21 cellular contexts compared by ENCODE assay signal in the genomic region with DNA sequence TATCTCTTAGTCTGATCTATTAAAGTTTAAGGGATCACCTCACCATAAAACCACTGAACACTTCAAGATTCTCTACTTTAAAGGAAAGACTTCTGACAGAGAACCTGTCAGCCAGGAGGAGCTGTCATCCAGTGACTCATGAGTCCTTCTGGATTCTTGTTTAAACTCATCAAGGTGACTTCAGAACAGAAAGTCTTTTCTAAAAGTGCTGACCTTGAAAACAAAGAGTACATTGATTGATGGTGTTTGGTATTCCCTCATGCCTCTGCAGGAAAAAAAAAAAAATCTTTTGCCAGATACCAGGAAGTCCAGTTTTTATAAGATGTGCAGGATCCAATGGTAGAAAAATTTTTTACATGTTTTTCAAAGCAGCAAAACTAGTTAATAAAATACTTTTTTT. TPM values are rescaled to one million over a fixed set of nuclear protein-coding genes. Genes with fewer than 3 reads are reported as not detected.
DNase-seq lines count a peak whose midpoint lies in the region; ATAC-seq, FAIRE-seq and TF ChIP-seq lines count a peak whose summit lies in the region.
"Had no signal": no experiment of that assay in that cellular context is flagged by ENCODE, and none has a peak within 500 bp of the region (broad histone marks: within the 10 kb centered on the region; RNA-seq: fewer than 3 reads in every experiment).

No MANE protein-coding gene starts in this region.

- H3K4me1 ChIP-seq in astrocyte (ENCODE audit: insufficient read depth, low read length) = peaks cover 19% of the 10 kb centered on the region
- no peaks in the 10 kb centered on the region for H3K4me1 ChIP-seq in prostate gland (replicated peaks)
- H3K4me1 ChIP-seq: ascending aorta had no signal

- no peaks in the 10 kb centered on the region for H3K79me2 ChIP-seq in astrocyte (ENCODE audit: insufficient read depth, low read length)

- H3K27me3 ChIP-seq in astrocyte (ENCODE audit: insufficient read depth, low read length) (no peaks in the 10 kb centered on the region), prostate gland (replicated peaks; ENCODE audit: insufficient read depth) (no peaks in the 10 kb centered on the region)
- H3K27me3 ChIP-seq: ascending aorta had no signal

- H3K4me3 ChIP-seq in astrocyte (ENCODE audit: insufficient read depth, low read depth, low read length) (no peak overlapping the region), prostate gland (no peak overlapping the region)
- H3K4me3 ChIP-seq: ascending aorta had no signal

- no peak for FAIRE-seq in astrocyte (lab: Jason Lieb, UNC)
- FAIRE-seq: kidney had no signal

- H3K4me1 Mint-ChIP-seq in astrocyte (ENCODE audit: low read depth, unreplicated experiment) = peaks cover 46% of the 10 kb centered on the region
- H3K4me1 Mint-ChIP-seq: CD8-positive, alpha-beta memory T cell had no signal

- intact Hi-C loops in prostate gland (cut with DNase I) = no loop called here

- H3K9me3 ChIP-seq in astrocyte (ENCODE audit: insufficient read depth, low read depth, low read length) (no peaks in the 10 kb centered on the region), prostate gland (no peaks in the 10 kb centered on the region)
- H3K9me3 ChIP-seq: ascending aorta had no signal

- H2AFZ ChIP-seq in astrocyte (ENCODE audit: low read depth, low read length) = no peak overlapping the region

- ATAC-seq in GM18868 (IDR thresholded peaks at IDR 0.05; ENCODE audit: unreplicated experiment) (peak; percentile 36), HG03139 (IDR thresholded peaks at IDR 0.05; ENCODE audit: unreplicated experiment) (no peak), GM21526 (IDR thresholded peaks at IDR 0.05; ENCODE audit: low FRiP score, unreplicated experiment) (no peak)
- ATAC-seq: activated T-cell treated with anti-CD3 and anti-CD28 coated beads, Interleukin-2, amount 50 U/mL, for 4 hours had no signal

- H3K27ac ChIP-seq in astrocyte (ENCODE audit: low read depth, low read length) (no peak overlapping the region), prostate gland (no peak overlapping the region)
- H3K27ac ChIP-seq: ascending aorta had no signal

- H4K20me1 ChIP-seq in astrocyte (ENCODE audit: insufficient read depth, low read length) = no peaks in the 10 kb centered on the region

- H3K36me3 Mint-ChIP-seq in astrocyte (ENCODE audit: low read depth, unreplicated experiment) = peaks cover 4% of the 10 kb centered on the region
- H3K36me3 Mint-ChIP-seq: CD8-positive, alpha-beta memory T cell had no signal

- peaks cover 2% of the 10 kb centered on the region for H3K9me3 Mint-ChIP-seq in astrocyte (ENCODE audit: unreplicated experiment)
- H3K9me3 Mint-ChIP-seq: activated T-cell treated with anti-CD3 and anti-CD28 coated beads, Interleukin-2, amount 50 U/mL, for 4 hours had no signal

- H3K4me3 Mint-ChIP-seq in astrocyte (ENCODE audit: unreplicated experiment) = no peak overlapping the region
- H3K4me3 Mint-ChIP-seq: activated T-cell treated with anti-CD3 and anti-CD28 coated beads, Interleukin-2, amount 50 U/mL, for 4 hours; CD8-positive, alpha-beta memory T cell; endodermal cell; nephron progenitor cell had no signal

- H3K36me3 ChIP-seq in astrocyte (ENCODE audit: insufficient read depth, low read length) (no peaks in the 10 kb centered on the region), prostate gland (no peaks in the 10 kb centered on the region)
- H3K36me3 ChIP-seq: ascending aorta had no signal

- H3K27me3 Mint-ChIP-seq in astrocyte (ENCODE audit: low read depth, unreplicated experiment) = no peaks in the 10 kb centered on the region

- no peak for TF ChIP-seq POLR2A in prostate gland (IDR thresholded peaks at IDR 0.05)

- peak overlapping the region; percentile 4 for H3K27ac Mint-ChIP-seq in astrocyte (ENCODE audit: unreplicated experiment)
- H3K27ac Mint-ChIP-seq: CD8-positive, alpha-beta memory T cell; endodermal cell had no signal

- H3K9ac ChIP-seq in astrocyte (ENCODE audit: low read length) = no peak overlapping the region

- TF ChIP-seq CTCF in astrocyte (IDR thresholded peaks at IDR 0.05; ENCODE audit: insufficient read depth, low read depth, low read length) (no peak), prostate gland (IDR thresholded peaks at IDR 0.05) (no peak)

- no peak overlapping the region for H3K4me2 ChIP-seq in astrocyte (ENCODE audit: low read length)

- peak; percentile 29 for DNase-seq in astrocyte (ENCODE audit: low read depth)
- peak; percentile 28 for DNase-seq in glomerular visceral epithelial cell (ENCODE audit: extremely low spot score)
- peak; percentile 40 for DNase-seq in prostate gland (ENCODE audit: low spot score)
- no peak for DNase-seq in OCI-M2 (lab: John Stamatoyannopoulos, UW; ENCODE audit: unreplicated experiment)
- no peak for DNase-seq in stimulated activated CD4-positive, alpha-beta T cell treated with anti-CD3 and anti-CD28 coated beads, Interleukin-1b, Interleukin-23, amount 100 ng/mL, for 48 hours
- DNase-seq: activated naive CD4-positive, alpha-beta T cell treated with anti-CD3 and anti-CD28 coated beads, Interleukin-2, amount 50 U/mL, for 16 hours; activated T-cell treated with anti-CD3 and anti-CD28 coated beads, Interleukin-2, amount 50 U/mL, for 4 hours; CD8-positive, alpha-beta memory T cell; endodermal cell; GOT3; hippocampal formation; kidney; NCI-H1417 treated with DMSO at 0.1 percent for 48 hours; NCI-H2171; nephron progenitor cell; substantia nigra had no signal

RNA-seq across cellular contexts. Expression of a gene that starts 12.3 kb away (rescaled TPM):
- total RNA-seq in astrocyte = 154 and 168 TPM in 2 replicates
- 10 to 100 TPM; 19.5 to 63.2 TPM for total RNA-seq in prostate gland
- total RNA-seq: OCI-LY7 had no signal

Comparison
In these comparisons a context has a peak if more than half of its experiments do, and no peak if none do; other contexts are left out.
1. DNase-seq: peak in astrocyte (single experiment), glomerular visceral epithelial cell (single experiment) and prostate gland (single experiment); none in OCI-M2 (single experiment) and stimulated activated CD4-positive, alpha-beta T cell treated with anti-CD3 and anti-CD28 coated beads, Interleukin-1b, Interleukin-23, amount 100 ng/mL, for 48 hours (single experiment).